In the genomic region with DNA sequence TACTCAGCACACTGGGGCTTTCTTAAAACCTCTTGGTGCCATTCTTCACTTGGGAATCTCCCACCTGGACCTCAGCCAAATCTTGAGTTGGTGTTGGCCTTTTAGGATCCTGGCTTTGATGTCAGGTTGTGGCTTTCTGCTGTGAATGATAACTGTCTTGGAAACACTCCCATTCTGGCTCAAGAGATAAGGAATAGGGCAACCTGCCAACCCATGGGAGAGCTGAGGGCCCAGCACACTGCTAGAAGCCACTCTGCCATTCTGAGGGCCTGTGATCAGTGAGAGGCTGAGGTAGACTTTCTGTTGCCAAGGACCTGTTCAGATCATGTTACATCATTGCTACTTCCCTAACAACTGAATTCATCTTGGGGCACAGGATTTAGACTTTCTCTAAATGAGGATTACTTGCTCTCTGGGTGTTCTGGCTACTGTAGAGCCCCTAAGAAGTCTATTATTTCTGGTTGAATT, we compare ENCODE assay signal across 8 cellular contexts. TPM values are rescaled to one million over a fixed set of nuclear protein-coding genes. Genes with fewer than 3 reads are reported as not detected.
DNase-seq lines count a peak whose midpoint lies in the region; ATAC-seq and TF ChIP-seq lines count a peak whose summit lies in the region.

No MANE protein-coding gene starts in this region.

- ATAC-seq in GM19328 (IDR thresholded peaks at IDR 0.05; ENCODE audit: unreplicated experiment) = peak; percentile 28
- ATAC-seq in HG03342 (IDR thresholded peaks at IDR 0.05; ENCODE audit: unreplicated experiment) = peak; percentile 52
- peak; percentile 26 for ATAC-seq in T-helper 17 cell
- no peak for ATAC-seq in natural killer cell treated with Interleukin-12 subunit alpha and Interleukin-12 subunit beta and Interleukin-15 and Interleukin-18, amount 100 ng/mL, for 72 hours

- H3K27me3 Mint-ChIP-seq in T-helper 17 cell (no peaks in the 10 kb centered on the region), osteocyte (ENCODE audit: unreplicated experiment) (no peaks in the 10 kb centered on the region)
- H3K27me3 Mint-ChIP-seq in natural killer cell treated with Interleukin-12 subunit alpha and Interleukin-12 subunit beta and Interleukin-15 and Interleukin-18, amount 100 ng/mL, for 72 hours = no peaks in the 10 kb centered on the region

- H3K9me3 Mint-ChIP-seq in osteocyte (ENCODE audit: unreplicated experiment) = no peaks in the 10 kb centered on the region
- H3K9me3 Mint-ChIP-seq in natural killer cell treated with Interleukin-12 subunit alpha and Interleukin-12 subunit beta and Interleukin-15 and Interleukin-18, amount 100 ng/mL, for 72 hours = no peaks in the 10 kb centered on the region

- intact Hi-C loops in posterior vena cava (cut with DNase I) = no loop called here

- no peaks in the 10 kb centered on the region for H3K9me3 ChIP-seq in T-helper 17 cell (ENCODE audit: control insufficient read depth, low read length, poor library complexity, severe bottlenecking)

- TF ChIP-seq CTCF in osteocyte (IDR thresholded peaks at IDR 0.05) = no peak

- no peak overlapping the region for H3K4me3 Mint-ChIP-seq in T-helper 17 cell
- H3K4me3 Mint-ChIP-seq in osteocyte (ENCODE audit: unreplicated experiment) = no peak overlapping the region
- H3K4me3 Mint-ChIP-seq in natural killer cell treated with Interleukin-12 subunit alpha and Interleukin-12 subunit beta and Interleukin-15 and Interleukin-18, amount 100 ng/mL, for 72 hours = no peak overlapping the region

- peak; percentile 95 for DNase-seq in CMK (ENCODE audit: low read depth)
- DNase-seq in T-helper 17 cell = no peak
- DNase-seq in osteocyte (ENCODE audit: extremely low spot score, unreplicated experiment) = peak; percentile 21
- DNase-seq in hepatic stellate cell (ENCODE audit: low spot score) = no peak
- DNase-seq in posterior vena cava (ENCODE audit: low spot score) = no peak
- no peak for DNase-seq in natural killer cell treated with Interleukin-12 subunit alpha and Interleukin-12 subunit beta and Interleukin-15 and Interleukin-18, amount 100 ng/mL, for 72 hours (ENCODE audit: low spot score)

- H3K4me1 Mint-ChIP-seq in T-helper 17 cell (peaks cover 9% of the 10 kb centered on the region), osteocyte (ENCODE audit: unreplicated experiment) (no peaks in the 10 kb centered on the region)
- peaks cover 0 to 15% of the 10 kb centered on the region in 2 donors for H3K4me1 Mint-ChIP-seq in natural killer cell treated with Interleukin-12 subunit alpha and Interleukin-12 subunit beta and Interleukin-15 and Interleukin-18, amount 100 ng/mL, for 72 hours (ENCODE audit: low read depth in 2 of 2)

- H3K27ac Mint-ChIP-seq in T-helper 17 cell (no peak overlapping the region), osteocyte (ENCODE audit: unreplicated experiment) (no peak overlapping the region)
- H3K27ac Mint-ChIP-seq in natural killer cell treated with Interleukin-12 subunit alpha and Interleukin-12 subunit beta and Interleukin-15 and Interleukin-18, amount 100 ng/mL, for 72 hours = no peak overlapping the region

- H3K36me3 Mint-ChIP-seq in T-helper 17 cell (ENCODE audit: low read depth) = peaks cover 5% of the 10 kb centered on the region
- peaks cover 15% of the 10 kb centered on the region for H3K36me3 Mint-ChIP-seq in osteocyte (ENCODE audit: unreplicated experiment)
- H3K36me3 Mint-ChIP-seq in natural killer cell treated with Interleukin-12 subunit alpha and Interleukin-12 subunit beta and Interleukin-15 and Interleukin-18, amount 100 ng/mL, for 72 hours = no peaks in the 10 kb centered on the region

RNA-seq across cellular contexts. Expression of a gene that starts 45.8 kb away (rescaled TPM):
- total RNA-seq in T-helper 17 cell (not detected), osteocyte (0.73 and 1.3 TPM in 2 replicates), posterior vena cava (1 to 10 TPM in 1 of 2 donors, under 1 TPM in 1; 0.81 to 1.6 TPM)
- total RNA-seq in natural killer cell treated with Interleukin-12 subunit alpha and Interleukin-12 subunit beta and Interleukin-15 and Interleukin-18, amount 100 ng/mL, for 72 hours = under 1 TPM in 1 of 2 donors, not detected in 1; 0.78 TPM

RNA-seq across cellular contexts. Expression of a gene that starts 48.4 kb away (rescaled TPM):
- 100 to 1,000 TPM in 1 of 2 donors, 10 to 100 TPM in 1; 69.4 to 140 TPM for total RNA-seq in T-helper 17 cell
- 100 and 102 TPM in 2 replicates for total RNA-seq in osteocyte
- 100 to 1,000 TPM; 101 to 114 TPM for total RNA-seq in posterior vena cava
- 10 to 100 TPM; 44.0 to 56.7 TPM for total RNA-seq in natural killer cell treated with Interleukin-12 subunit alpha and Interleukin-12 subunit beta and Interleukin-15 and Interleukin-18, amount 100 ng/mL, for 72 hours

Comparison
In these comparisons a context has a peak if more than half of its experiments do, and no peak if none do; other contexts are left out.
1. DNase-seq: peak in CMK (single experiment) and osteocyte (single experiment); none in T-helper 17 cell (0 of 3), hepatic stellate cell (single experiment), posterior vena cava (single experiment) and natural killer cell treated with Interleukin-12 subunit alpha and Interleukin-12 subunit beta and Interleukin-15 and Interleukin-18, amount 100 ng/mL, for 72 hours (single experiment).
2. ATAC-seq: peak in GM19328 (single experiment), HG03342 (single experiment) and T-helper 17 cell (single experiment); none in natural killer cell treated with Interleukin-12 subunit alpha and Interleukin-12 subunit beta and Interleukin-15 and Interleukin-18, amount 100 ng/mL, for 72 hours (0 of 2).